ENCODE assay signal across 7 cellular contexts in genomic region chr6:42045538-42046460, GRCh38. TPM values are rescaled to one million over a fixed set of nuclear protein-coding genes. Genes with fewer than 3 reads are reported as not detected.
DNase-seq lines count a peak whose midpoint lies in the region; ATAC-seq, FAIRE-seq and TF ChIP-seq lines count a peak whose summit lies in the region.

No MANE protein-coding gene starts in this region.

- peak overlapping the region; percentile 41 for H3K9ac ChIP-seq in endothelial cell of umbilical vein (replicated peaks; ENCODE audit: extremely low read depth, insufficient read depth, low read length)

- peak; percentile 88 for DNase-seq in H7
- DNase-seq in NCI-H69 (lab: John Stamatoyannopoulos, UW): peak; percentile 92
- peak; percentile 77 for DNase-seq in activated CD8-positive, alpha-beta memory T cell treated with anti-CD3 and anti-CD28 coated beads, Interleukin-2, amount 10 ng/mL, durations not matched to agents 7 days and 5 days
- peak; percentile 91 for DNase-seq in endothelial cell of umbilical vein (ENCODE audit: low read depth, low spot score)
- peak; percentile 69 for DNase-seq in stimulated activated naive CD4-positive, alpha-beta T cell treated with Interleukin-2 at 50 U/mL for 16 hours (lab: John Stamatoyannopoulos, UW)

- dilution Hi-C loops in endothelial cell of umbilical vein (cut with MboI; ENCODE audit: extremely low pct_ligation_motif_present, low sequenced_read_pairs): no loop called here

- no peak for TF ChIP-seq POLR2A in endothelial cell of umbilical vein (IDR thresholded peaks at IDR 0.05; ENCODE audit: low read depth, low read length)

- intact Hi-C loops in endothelial cell of umbilical vein (cut with micrococcal nuclease): loop anchor here (2.0 kb wide), 2 partner anchors 79 to 151 kb away; partner anchors contain the start of gene USP49

- peak; percentile 87 for FAIRE-seq in endothelial cell of umbilical vein (lab: Jason Lieb, UNC)

- no peak for ATAC-seq in activated CD8-positive, alpha-beta memory T cell treated with anti-CD3 and anti-CD28 coated beads, Interleukin-2, amount 10 ng/mL, durations not matched to agents 7 days and 5 days
- ATAC-seq in HG03469 (IDR thresholded peaks at IDR 0.05; ENCODE audit: unreplicated experiment): no peak

- peak overlapping the region; percentile 83 for H3K27ac Mint-ChIP-seq in activated CD8-positive, alpha-beta memory T cell treated with anti-CD3 and anti-CD28 coated beads, Interleukin-2, amount 10 ng/mL, durations not matched to agents 7 days and 5 days

- peaks cover 49% of the 10 kb centered on the region for H3K27me3 ChIP-seq in H7 (ENCODE audit: control insufficient read depth, insufficient read depth, low read length)
- H3K27me3 ChIP-seq in endothelial cell of umbilical vein (ENCODE audit: control insufficient read depth in 2 of 2, insufficient read depth in 2 of 2, low read length in 2 of 2): no peaks in the 10 kb centered on the region
- no peaks in the 10 kb centered on the region for H3K27me3 ChIP-seq in mononuclear cell (ENCODE audit: insufficient read depth, low read length)

- BruUV-seq in endothelial cell of umbilical vein (replicated peaks; lab: Mats Ljungman, UMichigan): no TSS peak

- POLR2A ChIA-PET in endothelial cell of umbilical vein (lab: Charles Lee): interaction anchor here (0.6 kb wide), 1 partner anchor 122 kb away, joined by 4 read pairs; no protein-coding TSS in a partner anchor

- H3K4me1 Mint-ChIP-seq in activated CD8-positive, alpha-beta memory T cell treated with anti-CD3 and anti-CD28 coated beads, Interleukin-2, amount 10 ng/mL, durations not matched to agents 7 days and 5 days: peaks cover 86% of the 10 kb centered on the region

- H2AFZ ChIP-seq in endothelial cell of umbilical vein (ENCODE audit: low read depth, low read length): peak overlapping the region; percentile 69

- peak overlapping the region; percentile 94 for H3K4me3 Mint-ChIP-seq in activated CD8-positive, alpha-beta memory T cell treated with anti-CD3 and anti-CD28 coated beads, Interleukin-2, amount 10 ng/mL, durations not matched to agents 7 days and 5 days

- H3K27ac ChIP-seq in endothelial cell of umbilical vein (ENCODE audit: insufficient read depth, low read depth, low read length): peak overlapping the region; percentile 48

- no peaks in the 10 kb centered on the region for H3K9me3 Mint-ChIP-seq in activated CD8-positive, alpha-beta memory T cell treated with anti-CD3 and anti-CD28 coated beads, Interleukin-2, amount 10 ng/mL, durations not matched to agents 7 days and 5 days (ENCODE audit: low read depth)

- H3K9me3 ChIP-seq in endothelial cell of umbilical vein (replicated peaks; ENCODE audit: control insufficient read depth, insufficient read depth, low read length): no peaks in the 10 kb centered on the region
- no peaks in the 10 kb centered on the region for H3K9me3 ChIP-seq in mononuclear cell (ENCODE audit: low read depth, low read length)

- H3K4me2 ChIP-seq in endothelial cell of umbilical vein (ENCODE audit: insufficient read depth, low read length): peak overlapping the region; percentile 87

- H3K4me3 ChIP-seq in H7 (ENCODE audit: insufficient read depth, low read depth, low read length): no peak overlapping the region
- H3K4me3 ChIP-seq in endothelial cell of umbilical vein (replicated peaks in 1 of 3; ENCODE audit: insufficient read depth in 1 of 3, low read depth in 1 of 3, low read length in 3 of 3): peak overlapping the region in 1 of 3 experiments; percentile 44
- peak overlapping the region; percentile 79 for H3K4me3 ChIP-seq in mononuclear cell (ENCODE audit: low read length)

- peaks cover 6% of the 10 kb centered on the region for H3K36me3 Mint-ChIP-seq in activated CD8-positive, alpha-beta memory T cell treated with anti-CD3 and anti-CD28 coated beads, Interleukin-2, amount 10 ng/mL, durations not matched to agents 7 days and 5 days

- no peaks in the 10 kb centered on the region for H4K20me1 ChIP-seq in endothelial cell of umbilical vein (replicated peaks; ENCODE audit: control insufficient read depth, extremely low read depth, insufficient read depth, low read length)

- CTCF ChIA-PET in activated CD8-positive, alpha-beta memory T cell treated with anti-CD3 and anti-CD28 coated beads, Interleukin-2, amount 10 ng/mL, durations not matched to agents 7 days and 5 days (lab: Charles Lee): interaction anchor here (1.0 to 17.3 kb wide), 20 partner anchors 29 to 502 kb away, joined by 3 to 420 read pairs (median 7); partner anchors contain the start of genes BYSL, CCND3, FRS3 and MED20
- CTCF ChIA-PET in endothelial cell of umbilical vein (lab: Charles Lee): interaction anchor here (0.6 to 8.1 kb wide), 16 partner anchors 29 to 678 kb away, joined by 3 to 149 read pairs (median 6); partner anchors contain the start of genes BYSL, FRS3, MED20 and TOMM6

- no peaks in the 10 kb centered on the region for H3K36me3 ChIP-seq in H7 (replicated peaks; ENCODE audit: control insufficient read depth, insufficient read depth, low read length)
- H3K36me3 ChIP-seq in endothelial cell of umbilical vein (ENCODE audit: control insufficient read depth in 2 of 2, extremely low read depth in 1 of 2, insufficient read depth in 2 of 2, low read length in 2 of 2): no peaks in the 10 kb centered on the region

- H3K27me3 Mint-ChIP-seq in activated CD8-positive, alpha-beta memory T cell treated with anti-CD3 and anti-CD28 coated beads, Interleukin-2, amount 10 ng/mL, durations not matched to agents 7 days and 5 days: no peaks in the 10 kb centered on the region

- no peak for TF ChIP-seq CTCF in endothelial cell of umbilical vein (IDR thresholded peaks at IDR 0.05; ENCODE audit: extremely low read depth in 1 of 2, insufficient read depth in 1 of 2, low read depth in 1 of 2, low read length in 2 of 2)

- no peaks in the 10 kb centered on the region for H3K9me1 ChIP-seq in endothelial cell of umbilical vein (replicated peaks; ENCODE audit: control insufficient read depth, extremely low read depth, insufficient read depth, low read length)

- no peaks in the 10 kb centered on the region for H3K79me2 ChIP-seq in endothelial cell of umbilical vein (ENCODE audit: control insufficient read depth, insufficient read depth, low read length)

- H3K4me1 ChIP-seq in endothelial cell of umbilical vein (ENCODE audit: control insufficient read depth, extremely low read depth, insufficient read depth, low read length): peaks cover 42% of the 10 kb centered on the region
- H3K4me1 ChIP-seq in mononuclear cell (ENCODE audit: insufficient read depth, low read length): peaks cover 88% of the 10 kb centered on the region

TF ChIP-seq in endothelial cell of umbilical vein, 7 proteins besides CTCF, POLR2A, EP300 and RAD21:
- TF ChIP-seq MAX (IDR thresholded peaks at IDR 0.05; ENCODE audit: insufficient read depth, insufficient read length): no peak
- no peak for TF ChIP-seq GATA2 (IDR thresholded peaks at IDR 0.05; ENCODE audit: insufficient read depth, insufficient read length, low read depth, low read length)
- no peak for TF ChIP-seq EZH2 (IDR thresholded peaks at IDR 0.05; ENCODE audit: borderline replicate concordance, low read depth, low read length, severe bottlenecking)
- TF ChIP-seq POLR2AphosphoS5 (IDR thresholded peaks at IDR 0.05; ENCODE audit: insufficient read depth, low read depth, low read length): peak; percentile 80
- no peak for TF ChIP-seq MYC (IDR thresholded peaks at IDR 0.05; ENCODE audit: low read depth, low read length)

RNA-seq across cellular contexts. Expression of gene TAF8, which starts 4.5 kb away (rescaled TPM):
- 8.7 and 13.9 TPM in 2 replicates for total RNA-seq in H7 (2014; rRNA removed; shearing (Covaris generic))
- total RNA-seq in activated CD8-positive, alpha-beta memory T cell treated with anti-CD3 and anti-CD28 coated beads, Interleukin-2, amount 10 ng/mL, durations not matched to agents 7 days and 5 days: 10 to 100 TPM; 50.9 to 53.2 TPM
- total RNA-seq in endothelial cell of umbilical vein: 32.4 and 32.9 TPM in 2 replicates
- 45.4 and 49.8 TPM in 2 replicates for polyA plus RNA-seq in endothelial cell of umbilical vein
- polyA plus RNA-seq in endothelial cell of umbilical vein (2011; cell fraction: cytosol; rRNA removed): 45.1 and 47.3 TPM in 2 replicates
- polyA plus RNA-seq in endothelial cell of umbilical vein (2011; cell fraction: nucleus; rRNA removed): 41.5 and 43.5 TPM in 2 replicates
- polyA plus RNA-seq in endothelial cell of umbilical vein (2012): 14.6 and 18.3 TPM in 2 replicates
- polyA minus RNA-seq in endothelial cell of umbilical vein: 68.3 and 98.7 TPM in 2 replicates
- polyA minus RNA-seq in endothelial cell of umbilical vein (2011; cell fraction: cytosol; rRNA and poly(A)+ RNA removed): 11.0 TPM
- 36.4 and 40.0 TPM in 2 replicates for polyA minus RNA-seq in endothelial cell of umbilical vein (2011; cell fraction: nucleus; rRNA and poly(A)+ RNA removed)
- 25.9 TPM for total RNA-seq in mononuclear cell
